In genomic region chr4:38150021-38150671, GRCh38 we compare ENCODE assay signal across 20 cellular contexts.
A peak's percentile ranks its signal among the peaks of the same experiment; 100 is the strongest.
DNase-seq lines count a peak whose midpoint lies in the region; ATAC-seq and TF ChIP-seq lines count a peak whose summit lies in the region.
"Had no signal": no experiment of that assay in that cellular context is flagged by ENCODE, and none has a peak within 500 bp of the region (broad histone marks: within the 10 kb centered on the region; RNA-seq: fewer than 3 reads in every experiment).

No MANE protein-coding gene starts in this region.

- H3K9me3 ChIP-seq in MG63 (no peaks in the 10 kb centered on the region), osteoblast (ENCODE audit: low read depth, low read length) (no peaks in the 10 kb centered on the region)
- H3K9me3 ChIP-seq: heart right ventricle, ovary, uterus had no signal

- TF ChIP-seq CTCF in osteoblast (IDR thresholded peaks at IDR 0.05; ENCODE audit: extremely low read depth, low read depth, low read length), result no peak

- H3K4me2 ChIP-seq in osteoblast (ENCODE audit: insufficient read depth, low read length), result peak overlapping the region; percentile 6

- H3K27me3 ChIP-seq in MG63, result no peaks in the 10 kb centered on the region
- no peaks in the 10 kb centered on the region for H3K27me3 ChIP-seq in osteoblast (ENCODE audit: insufficient read depth, low read length)
- H3K27me3 ChIP-seq: heart right ventricle, ovary, uterus had no signal

- H2AFZ ChIP-seq in osteoblast (ENCODE audit: low read length), result no peak overlapping the region

- H4K20me1 ChIP-seq in osteoblast (ENCODE audit: insufficient read depth, low read length), result no peaks in the 10 kb centered on the region

- no peaks in the 10 kb centered on the region for H3K79me2 ChIP-seq in osteoblast (ENCODE audit: insufficient read depth, low read length)

- DNase-seq in AG20443 (ENCODE audit: low spot score), result peak; percentile 36
- peak; percentile 67 for DNase-seq in MG63
- peak; percentile 57 for DNase-seq in fibroblast of gingiva (ENCODE audit: low read depth)
- peak; percentile 85 for DNase-seq in osteoblast (ENCODE audit: insufficient read length, low spot score, missing footprints)
- DNase-seq in NCI-H1930 (lab: John Stamatoyannopoulos, UW), result no peak
- no peak for DNase-seq in HuH-7.5 (ENCODE audit: low spot score)
- DNase-seq in DMS 273 (lab: John Stamatoyannopoulos, UW; ENCODE audit: unreplicated experiment), result no peak
- DNase-seq: activated CD4-positive, alpha-beta T cell treated with anti-CD3 and anti-CD28 coated beads for 1 hour; activated naive CD4-positive, alpha-beta T cell treated with anti-CD3 and anti-CD28 coated beads, Interleukin-2, amount 50 U/mL, for 16 hours; central memory CD4-positive, alpha-beta T cell; DMS 273 treated with DMSO at 0.1 percent for 48 hours; heart right ventricle; left colon; NCI-H1417 treated with DMSO at 0.1 percent for 48 hours; ovary; SHP77; stimulated activated naive CD4-positive, alpha-beta T cell; T-helper 9 cell; uterus had no signal

- peak overlapping the region; percentile 61 for H3K27ac ChIP-seq in osteoblast (ENCODE audit: low read depth, low read length)
- H3K27ac ChIP-seq: ovary had no signal

- no peak for ATAC-seq in HG02885 (IDR thresholded peaks at IDR 0.05; ENCODE audit: poor library complexity, unreplicated experiment)
- ATAC-seq: left colon had no signal

- H3K36me3 ChIP-seq in MG63 (no peaks in the 10 kb centered on the region), osteoblast (ENCODE audit: insufficient read depth, low read length) (no peaks in the 10 kb centered on the region)
- H3K36me3 ChIP-seq: heart right ventricle, ovary, uterus had no signal

- peaks cover 38% of the 10 kb centered on the region for H3K4me1 ChIP-seq in osteoblast (ENCODE audit: insufficient read depth, low read length)

- no peak overlapping the region for H3K4me3 ChIP-seq in MG63
- no peak overlapping the region for H3K4me3 ChIP-seq in osteoblast (ENCODE audit: insufficient read depth, low read length)
- H3K4me3 ChIP-seq: heart right ventricle, ovary, uterus had no signal

Comparison
In these comparisons a context has a peak if more than half of its experiments do, and no peak if none do; other contexts are left out.
1. DNase-seq: peak in AG20443 (single experiment), MG63 (single experiment), fibroblast of gingiva (single experiment) and osteoblast (single experiment); none in NCI-H1930 (0 of 2), HuH-7.5 (single experiment) and DMS 273 (single experiment).